Comparison of ENCODE assay signal across 1 cellular context in genomic region chr12:123601602-123602489, GRCh38.
TF ChIP-seq lines count a peak whose summit lies in the region.

DDX55 (plus strand) TSS chr12:123602099; CDS start chr12:123602149, 50 bp downstream.

TF ChIP-seq in HCT116, 20 proteins besides CTCF, POLR2A, EP300 and RAD21 (continued from another document):
- TF ChIP-seq ZBTB33 (IDR thresholded peaks at IDR 0.05; ENCODE audit: extremely low read depth, insufficient replicate concordance, low read length), result no peak
- peak; percentile 68; the same call in 1 of the 2 replicates for TF ChIP-seq ELF1 (IDR thresholded peaks at IDR 0.05; ENCODE audit: borderline replicate concordance, low read depth)
- TF ChIP-seq ZFX (IDR thresholded peaks at IDR 0.05), result peak; percentile 88
- TF ChIP-seq EZH2phosphoT487 (IDR thresholded peaks at IDR 0.05; ENCODE audit: borderline replicate concordance), result no peak
- no peak for TF ChIP-seq TCF7L2 (IDR thresholded peaks at IDR 0.05; ENCODE audit: borderline replicate concordance, extremely low read depth, insufficient read depth, insufficient read length)
- TF ChIP-seq REST (IDR thresholded peaks at IDR 0.05; ENCODE audit: low read depth), result no peak
- peak; percentile 61; the same call in 1 of the 2 replicates for TF ChIP-seq SP1 (IDR thresholded peaks at IDR 0.05; ENCODE audit: low read depth)
- TF ChIP-seq YY1 (IDR thresholded peaks at IDR 0.05; ENCODE audit: extremely low read depth, insufficient replicate concordance, low read depth, low read length), result peak; percentile 86
- no peak for TF ChIP-seq JUND (IDR thresholded peaks at IDR 0.05)
- no peak for TF ChIP-seq ATF3 (IDR thresholded peaks at IDR 0.05)
